ENCODE assay signal across 9 cellular contexts in the genomic region with DNA sequence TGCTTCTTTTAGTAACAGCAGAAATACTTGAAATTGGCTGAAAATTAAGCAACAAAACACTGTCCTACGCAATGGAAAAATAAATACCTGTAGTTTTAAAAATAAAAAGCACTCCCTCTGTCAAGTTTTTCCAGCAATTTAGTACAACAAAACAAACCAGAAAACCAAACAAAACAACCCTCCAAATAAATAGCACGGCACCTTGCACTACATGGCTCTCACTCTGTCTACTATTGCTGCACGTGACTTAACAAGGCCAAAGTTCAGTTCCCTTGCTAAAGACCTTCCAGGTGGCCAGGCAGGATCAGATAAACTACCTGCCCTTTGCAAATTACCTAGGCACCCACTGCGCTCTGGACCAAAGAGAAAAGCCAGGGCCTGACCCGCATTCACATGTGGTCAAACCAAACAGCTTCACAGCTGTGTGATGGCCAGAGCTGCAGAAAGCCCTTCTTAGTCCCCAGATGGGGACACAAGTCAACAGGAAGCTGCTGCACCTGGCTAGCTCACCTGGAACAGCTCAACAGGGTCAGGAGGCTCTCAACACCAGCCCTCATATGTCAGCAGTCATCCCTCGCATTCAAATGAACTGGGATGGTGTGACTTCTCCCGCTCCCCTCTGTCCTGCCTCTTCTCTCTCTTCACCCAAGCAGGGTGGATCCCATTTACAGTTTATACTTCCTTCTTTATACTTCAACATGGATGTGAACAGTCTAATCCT.
DNase-seq lines count a peak whose midpoint lies in the region; ATAC-seq and TF ChIP-seq lines count a peak whose summit lies in the region.
"Had no signal": no experiment of that assay in that cellular context is flagged by ENCODE, and none has a peak within 500 bp of the region (broad histone marks: within the 10 kb centered on the region; RNA-seq: fewer than 3 reads in every experiment).

No MANE protein-coding gene starts in this region.

- no peak overlapping the region for H3K4me3 Mint-ChIP-seq in activated CD4-positive, alpha-beta T cell treated with anti-CD3 and anti-CD28 coated beads, Interleukin-2, amount 10 ng/mL, durations not matched to agents 24 days and 14 days

- peaks cover 4% of the 10 kb centered on the region for H3K36me3 ChIP-seq in suprapubic skin

- H3K9me3 Mint-ChIP-seq in activated CD4-positive, alpha-beta T cell treated with anti-CD3 and anti-CD28 coated beads, Interleukin-2, amount 10 ng/mL, durations not matched to agents 24 days and 14 days: no peaks in the 10 kb centered on the region

- peaks cover 24% of the 10 kb centered on the region for H3K36me3 Mint-ChIP-seq in activated CD4-positive, alpha-beta T cell treated with anti-CD3 and anti-CD28 coated beads, Interleukin-2, amount 10 ng/mL, durations not matched to agents 24 days and 14 days (ENCODE audit: low read depth)

- H3K4me1 ChIP-seq in suprapubic skin: peaks cover 67% of the 10 kb centered on the region

- no peak overlapping the region for H3K4me3 ChIP-seq in suprapubic skin

- no peak for TF ChIP-seq POLR2A in suprapubic skin (IDR thresholded peaks at IDR 0.05)

- H3K9me3 ChIP-seq in suprapubic skin: no peaks in the 10 kb centered on the region

- no peak for TF ChIP-seq EP300 in suprapubic skin (IDR thresholded peaks at IDR 0.05)

- ATAC-seq in left lobe of liver: peak; percentile 85
- ATAC-seq in HG03097 (IDR thresholded peaks at IDR 0.05; ENCODE audit: low FRiP score, unreplicated experiment): no peak
- ATAC-seq in GM18868 (IDR thresholded peaks at IDR 0.05; ENCODE audit: unreplicated experiment): no peak

- no peaks in the 10 kb centered on the region for H3K27me3 Mint-ChIP-seq in activated CD4-positive, alpha-beta T cell treated with anti-CD3 and anti-CD28 coated beads, Interleukin-2, amount 10 ng/mL, durations not matched to agents 24 days and 14 days

- intact Hi-C loops in activated CD4-positive, alpha-beta T cell treated with anti-CD3 and anti-CD28 coated beads, Interleukin-2, amount 10 ng/mL, durations not matched to agents 24 days and 14 days (cut with micrococcal nuclease): no loop called here

- no peaks in the 10 kb centered on the region for H3K27me3 ChIP-seq in suprapubic skin

- no peak for TF ChIP-seq CTCF in suprapubic skin (IDR thresholded peaks at IDR 0.05)

- H3K27ac ChIP-seq in suprapubic skin: peak overlapping the region; percentile 4

- H3K27ac Mint-ChIP-seq in activated CD4-positive, alpha-beta T cell treated with anti-CD3 and anti-CD28 coated beads, Interleukin-2, amount 10 ng/mL, durations not matched to agents 24 days and 14 days: peak overlapping the region; percentile 94

- 90% methylated on average over 5 of the region's 7 CpGs for WGBS in suprapubic skin

- DNase-seq in activated CD4-positive, alpha-beta T cell treated with anti-CD3 and anti-CD28 coated beads, Interleukin-2, amount 10 ng/mL, durations not matched to agents 24 days and 14 days: no peak
- no peak for DNase-seq in activated CD4-positive, alpha-beta T cell treated with anti-CD3 and anti-CD28 coated beads, Interleukin-2, amount 50 U/mL, for 48 hours
- DNase-seq in RPMI8226 (peak; percentile 85), left lobe of liver (ENCODE audit: low spot score) (peak; percentile 89), suprapubic skin (ENCODE audit: low spot score in 2 of 2) (no peak), NCI-H2171 treated with DMSO at 0.1 percent for 48 hours (lab: John Stamatoyannopoulos, UW) (no peak)
- DNase-seq: foreskin fibroblast had no signal

- H3K4me1 Mint-ChIP-seq in activated CD4-positive, alpha-beta T cell treated with anti-CD3 and anti-CD28 coated beads, Interleukin-2, amount 10 ng/mL, durations not matched to agents 24 days and 14 days: peaks cover 70% of the 10 kb centered on the region

Comparison
In these comparisons a context has a peak if more than half of its experiments do, and no peak if none do; other contexts are left out.
1. DNase-seq: peak in RPMI8226 (single experiment) and left lobe of liver (single experiment); none in activated CD4-positive, alpha-beta T cell treated with anti-CD3 and anti-CD28 coated beads, Interleukin-2, amount 10 ng/mL, durations not matched to agents 24 days and 14 days (single experiment), activated CD4-positive, alpha-beta T cell treated with anti-CD3 and anti-CD28 coated beads, Interleukin-2, amount 50 U/mL, for 48 hours (0 of 2), suprapubic skin (0 of 2) and NCI-H2171 treated with DMSO at 0.1 percent for 48 hours (single experiment).